Comparison of ENCODE assay signal across 8 cellular contexts in genomic region chr22:44172370-44173108, GRCh38. TPM values are rescaled to one million over a fixed set of nuclear protein-coding genes. Genes with fewer than 3 reads are reported as not detected.
DNase-seq lines count a peak whose midpoint lies in the region; TF ChIP-seq lines count a peak whose summit lies in the region.

No MANE protein-coding gene starts in this region.

- no peak overlapping the region for H2BK5ac ChIP-seq in H9 (ENCODE audit: insufficient read length, low read length)

- H3K18ac ChIP-seq in H9 (ENCODE audit: insufficient read length, low read depth, low read length) = no peak overlapping the region

- no peak overlapping the region for H3T11ph ChIP-seq in H9 (ENCODE audit: low read length)

- no peak overlapping the region for H4K5ac ChIP-seq in H9 (ENCODE audit: insufficient read length, low read depth, low read length)

- H3K27ac ChIP-seq in H9 (ENCODE audit: insufficient read length, low read depth, low read length) (no peak overlapping the region), left ventricle myocardium inferior (replicated peaks) (no peak overlapping the region), suprapubic skin (peak overlapping the region; percentile 47), WERI-Rb-1 (no peak overlapping the region)

- WGBS in H9 (ENCODE audit: extremely low coverage, insufficient read length, low lambda C conversion rate) = no CpG with 5 or more reads among the region's 22 CpGs
- WGBS in suprapubic skin = 60% methylated on average over 22 of the region's 22 CpGs

- H2AFZ ChIP-seq in H9 (ENCODE audit: low read length) = no peak overlapping the region

- no peak overlapping the region for H2BK12ac ChIP-seq in H9 (ENCODE audit: insufficient read length, low read depth, low read length)

- H3K9me3 ChIP-seq in H9 (ENCODE audit: control insufficient read depth, low read depth, low read length) (no peaks in the 10 kb centered on the region), left ventricle myocardium inferior (replicated peaks) (no peaks in the 10 kb centered on the region), suprapubic skin (no peaks in the 10 kb centered on the region), WERI-Rb-1 (ENCODE audit: severe bottlenecking) (no peaks in the 10 kb centered on the region)

- H4K91ac ChIP-seq in H9 (ENCODE audit: insufficient read length, low read depth, low read length) = no peak overlapping the region

- H3K36me3 ChIP-seq in left ventricle myocardium inferior (peaks cover 38% of the 10 kb centered on the region), suprapubic skin (peaks cover 5% of the 10 kb centered on the region), WERI-Rb-1 (no peaks in the 10 kb centered on the region)

- peak overlapping the region in 1 of 2 experiments; percentile 22; a peak in 2 of 5 replicates for H3K4me3 Mint-ChIP-seq in H9

- H3K23me2 ChIP-seq in H9 (ENCODE audit: insufficient read length, low read depth, low read length, poor library complexity, severe bottlenecking) = no peaks in the 10 kb centered on the region

- no peak overlapping the region for H3K9ac ChIP-seq in H9 (ENCODE audit: extremely low read depth, insufficient read length, low read length)

- peak; percentile 93 for DNase-seq in DMS153 (lab: John Stamatoyannopoulos, UW)
- no peak for DNase-seq in H9
- peak; percentile 61 for DNase-seq in NCI-H774 (lab: John Stamatoyannopoulos, UW)
- peak; percentile 57 for DNase-seq in left ventricle myocardium inferior
- peak in 1 of 2 donors; percentile 78 for DNase-seq in suprapubic skin (ENCODE audit: low spot score in 2 of 2)
- DNase-seq in stimulated activated CD4-positive, alpha-beta T cell treated with anti-CD3 and anti-CD28 coated beads, Interleukin-4, amount 100 ng/mL, for 24 hours = no peak
- no peak for DNase-seq in WERI-Rb-1
- no peak for DNase-seq in NCI-H446 (lab: John Stamatoyannopoulos, UW)

- no peaks in the 10 kb centered on the region for H4K20me1 ChIP-seq in H9 (ENCODE audit: control insufficient read depth, insufficient read depth, insufficient read length)

- TF ChIP-seq POLR2A in suprapubic skin (IDR thresholded peaks at IDR 0.05) = no peak

- intact Hi-C loops in left ventricle myocardium inferior (cut with micrococcal nuclease) = no loop called here

- H3K14ac ChIP-seq in H9 (ENCODE audit: insufficient read depth, low read length) = peak overlapping the region; percentile 59

- H3K27me3 ChIP-seq in H9 (ENCODE audit: insufficient read depth, low read length) = no peaks in the 10 kb centered on the region
- no peaks in the 10 kb centered on the region for H3K27me3 ChIP-seq in left ventricle myocardium inferior (ENCODE audit: low read depth)
- no peaks in the 10 kb centered on the region for H3K27me3 ChIP-seq in suprapubic skin
- H3K27me3 ChIP-seq in WERI-Rb-1 (ENCODE audit: insufficient read depth, low read depth, severe bottlenecking) = no peaks in the 10 kb centered on the region

- no peak overlapping the region for H2BK120ac ChIP-seq in H9 (ENCODE audit: low read depth, low read length, poor library complexity, severe bottlenecking)

- H2AK5ac ChIP-seq in H9 (ENCODE audit: insufficient read length, low read length) = no peak overlapping the region

- H2BK15ac ChIP-seq in H9 (ENCODE audit: low read depth, low read length) = no peak overlapping the region

- no peak overlapping the region for H2BK20ac ChIP-seq in H9 (ENCODE audit: low read depth, low read length, poor library complexity, severe bottlenecking)

- no peaks in the 10 kb centered on the region for H3K9me3 Mint-ChIP-seq in H9

- H3K23ac ChIP-seq in H9 (ENCODE audit: insufficient read length, low read depth, low read length) = no peak overlapping the region

- no peak overlapping the region for H3K4me2 ChIP-seq in H9 (ENCODE audit: insufficient read depth, insufficient read length, low read length)

- no peaks in the 10 kb centered on the region; a peak in 2 of 7 replicates for H3K36me3 Mint-ChIP-seq in H9 (ENCODE audit: insufficient read depth in 1 of 3, low read depth in 3 of 3)

- TF ChIP-seq EP300 in suprapubic skin (IDR thresholded peaks at IDR 0.05) = no peak

- H4K8ac ChIP-seq in H9 (replicated peaks; ENCODE audit: insufficient read length, low read depth, low read length) = no peak overlapping the region

- peaks cover 42 to 44% of the 10 kb centered on the region in 2 experiments for H3K4me1 Mint-ChIP-seq in H9

- no peaks in the 10 kb centered on the region for H3K79me1 ChIP-seq in H9 (ENCODE audit: insufficient read depth, low read depth, low read length, poor library complexity, severe bottlenecking)

- H3K4ac ChIP-seq in H9 (ENCODE audit: low read depth, low read length) = no peak overlapping the region

- no peak overlapping the region for H3K56ac ChIP-seq in H9 (ENCODE audit: insufficient read length, low read depth, low read length)

- no peaks in the 10 kb centered on the region for H3K79me2 ChIP-seq in H9 (ENCODE audit: insufficient read depth, low read length)

- peaks cover 5% of the 10 kb centered on the region; the same call in 1 of the 2 replicates for H3K4me1 ChIP-seq in H9 (ENCODE audit: insufficient read depth, low read length)
- H3K4me1 ChIP-seq in left ventricle myocardium inferior = no peaks in the 10 kb centered on the region
- no peaks in the 10 kb centered on the region for H3K4me1 ChIP-seq in suprapubic skin

- H3K4me3 ChIP-seq in left ventricle myocardium inferior (no peak overlapping the region), suprapubic skin (no peak overlapping the region), WERI-Rb-1 (ENCODE audit: low read depth, low read length) (no peak overlapping the region)

- peak overlapping the region; percentile 68 to 89 (median 73); a peak in 3 of 7 replicates for H3K27ac Mint-ChIP-seq in H9

- H3K27me3 Mint-ChIP-seq in H9 (ENCODE audit: low read depth) = peaks cover 3% of the 10 kb centered on the region

- no peak for TF ChIP-seq CTCF in H9 (conservative IDR thresholded peaks at IDR 0.05)
- no peak for TF ChIP-seq CTCF in left ventricle myocardium inferior (IDR thresholded peaks at IDR 0.05; ENCODE audit: borderline replicate concordance)
- TF ChIP-seq CTCF in suprapubic skin (IDR thresholded peaks at IDR 0.05) = no peak
- no peak for TF ChIP-seq CTCF in WERI-Rb-1 (IDR thresholded peaks at IDR 0.05; ENCODE audit: low read depth, low read length)

RNA-seq across cellular contexts. Expression of gene PARVG, which starts 8.2 kb away (rescaled TPM):
- 1.3 and 1.6 TPM in 2 replicates for total RNA-seq in H9 (2021)
- 2.8 TPM for total RNA-seq in left ventricle myocardium inferior
- 10 to 100 TPM in 1 of 4 donors, 1 to 10 TPM in 3; 1.6 to 17.1 (median 3.2) TPM for total RNA-seq in suprapubic skin

Comparison
In these comparisons a context has a peak if more than half of its experiments do, and no peak if none do; other contexts are left out.
1. DNase-seq: peak in DMS153 (single experiment), NCI-H774 (single experiment) and left ventricle myocardium inferior (single experiment); none in H9 (single experiment), stimulated activated CD4-positive, alpha-beta T cell treated with anti-CD3 and anti-CD28 coated beads, Interleukin-4, amount 100 ng/mL, for 24 hours (single experiment), WERI-Rb-1 (single experiment) and NCI-H446 (0 of 2).